ENCODE assay signal across 9 cellular contexts in the genomic region with DNA sequence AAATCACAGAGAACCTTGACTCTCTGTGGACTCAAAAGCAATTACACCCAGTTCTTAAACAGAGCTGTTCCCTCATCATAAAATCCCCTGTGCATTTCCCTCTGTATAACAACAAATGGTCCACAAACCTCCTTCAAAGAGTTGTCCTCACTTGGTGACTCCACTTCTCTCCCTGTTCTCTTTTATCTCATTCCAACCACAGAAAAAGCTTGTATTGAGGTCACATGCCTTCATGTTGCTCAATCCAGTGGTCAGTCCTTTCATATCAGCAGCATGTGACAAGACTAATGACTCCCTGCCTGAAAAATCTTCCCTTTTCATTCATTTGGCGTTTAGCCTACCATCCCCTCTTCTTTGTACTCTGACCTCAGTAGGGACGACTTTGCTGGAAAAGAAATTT.
DNase-seq lines count a peak whose midpoint lies in the region; ATAC-seq, FAIRE-seq and TF ChIP-seq lines count a peak whose summit lies in the region.
"Had no signal": no experiment of that assay in that cellular context is flagged by ENCODE, and none has a peak within 500 bp of the region (broad histone marks: within the 10 kb centered on the region; RNA-seq: fewer than 3 reads in every experiment).

No MANE protein-coding gene starts in this region.

- ATAC-seq in GM19372 (IDR thresholded peaks at IDR 0.05; ENCODE audit: low read depth, unreplicated experiment) (peak; percentile 7), HG03066 (IDR thresholded peaks at IDR 0.05; ENCODE audit: low read depth, unreplicated experiment) (peak; percentile 8), GM12878 (peak; percentile 64)
- ATAC-seq: SK-N-SH treated with all-trans-retinoic acid at 6 μM for 48 hours had no signal

- BruUV-seq in GM12878 (replicated peaks; lab: Mats Ljungman, UMichigan), result no TSS peak

- TF ChIP-seq EP300 in GM12878 (IDR thresholded peaks at IDR 0.05; ENCODE audit: borderline replicate concordance in 1 of 2, control insufficient read depth in 1 of 2, low read depth in 2 of 2, low read length in 2 of 2), result no peak; a peak in 1 of 4 replicates
- TF ChIP-seq EP300 in SK-N-SH (IDR thresholded peaks at IDR 0.05; ENCODE audit: borderline replicate concordance in 1 of 2, low read depth in 1 of 2, low read length in 1 of 2), result no peak

- DNase-seq in GM12878 (ENCODE audit: low read depth, low spot score), result peak; percentile 41
- DNase-seq in retinal pigment epithelial cell (ENCODE audit: low read depth), result peak; percentile 14
- no peak for DNase-seq in SK-N-SH
- no peak for DNase-seq in SK-N-DZ (ENCODE audit: low spot score)
- no peak for DNase-seq in COR-L47 (lab: John Stamatoyannopoulos, UW)
- DNase-seq in DMS 273 (lab: John Stamatoyannopoulos, UW; ENCODE audit: unreplicated experiment), result no peak

- H3K9ac ChIP-seq in GM12878 (ENCODE audit: control insufficient read depth, insufficient read depth, low read length), result no peak overlapping the region; the same call in 1 of the 2 replicates
- no peak overlapping the region for H3K9ac ChIP-seq in SK-N-SH

- 74% methylated on average over 2 of the region's 2 CpGs for WGBS in GM12878 (ENCODE audit: insufficient coverage, insufficient replicate concordance, low lambda C conversion rate, missing lambda C conversion rate)
- WGBS in SK-N-SH (ENCODE audit: low lambda C conversion rate), result 42% methylated on average over 2 of the region's 2 CpGs

- POLR2A ChIA-PET in GM12878 (lab: Charles Lee) (interaction anchor here (2.6 kb wide), 1 partner anchor 20 kb away, joined by 12 read pairs; no protein-coding TSS in a partner anchor), SK-N-SH (lab: Yijun Ruan, JAX) (no interaction called here)

- SMC1A ChIA-PET in GM12878 (lab: Charles Lee; ENCODE audit: uncharacterized antibody, unreplicated experiment), result interaction anchor here (0.9 to 4.0 kb wide), 9 partner anchors 20 to 786 kb away, joined by 3 to 30 read pairs (median 4); no protein-coding TSS in a partner anchor

- H3K4me2 ChIP-seq in GM12878 (ENCODE audit: control insufficient read depth, insufficient read depth), result peak overlapping the region; percentile 60
- no peak overlapping the region for H3K4me2 ChIP-seq in SK-N-SH

- no peak for TF ChIP-seq POLR2A in GM12878 (IDR thresholded peaks at IDR 0.05; ENCODE audit: low read depth, low read length)

- peaks cover 22% of the 10 kb centered on the region for H3K4me1 ChIP-seq in GM12878 (ENCODE audit: control insufficient read depth, insufficient read depth, low read length)
- no peaks in the 10 kb centered on the region for H3K4me1 ChIP-seq in SK-N-SH (ENCODE audit: control insufficient read depth in 1 of 2, insufficient read depth in 2 of 2, low read depth in 1 of 2, low read length in 1 of 2)

- RAD21 ChIA-PET in GM12878 (lab: Charles Lee; ENCODE audit: unreplicated experiment), result interaction anchor here (0.7 to 5.2 kb wide), 10 partner anchors 9 to 209 kb away, joined by 3 to 26 read pairs (median 4); no protein-coding TSS in a partner anchor

- in situ Hi-C loops in GM12878 (cut with MboI), result no loop called here

- H2AFZ ChIP-seq in GM12878 (ENCODE audit: control insufficient read depth, low read depth, low read length), result peak overlapping the region; percentile 3; the same call in 1 of the 2 replicates
- H2AFZ ChIP-seq in SK-N-SH (ENCODE audit: low read depth), result no peak overlapping the region

- intact Hi-C loops in GM12878 (cut with micrococcal nuclease; ENCODE audit: unreplicated experiment), result loop anchor here (5.0 kb wide), 1 partner anchor 45 kb away; no protein-coding TSS in a partner anchor

- H3K9me2 ChIP-seq in SK-N-SH, result no peaks in the 10 kb centered on the region

- H3K36me3 ChIP-seq in GM12878 (ENCODE audit: control insufficient read depth in 2 of 2, insufficient read depth in 2 of 2, low read length in 1 of 2) (no peaks in the 10 kb centered on the region), SK-N-SH (replicated peaks in 1 of 2; ENCODE audit: control insufficient read depth in 1 of 2, insufficient read depth in 2 of 2, low read length in 1 of 2) (no peaks in the 10 kb centered on the region)

- no peaks in the 10 kb centered on the region for H3K79me2 ChIP-seq in GM12878 (ENCODE audit: control insufficient read depth, insufficient read depth, low read length)
- H3K79me2 ChIP-seq in SK-N-SH (ENCODE audit: insufficient read depth), result no peaks in the 10 kb centered on the region

- FAIRE-seq in GM12878 (lab: Jason Lieb, UNC), result no peak

- peak overlapping the region; percentile 59 for H3K27ac ChIP-seq in GM12878 (ENCODE audit: control insufficient read depth, insufficient read depth)
- no peak overlapping the region for H3K27ac ChIP-seq in SK-N-SH (ENCODE audit: low read depth in 2 of 2, low read length in 1 of 2)

- TF ChIP-seq RAD21 in GM12878 (IDR thresholded peaks at IDR 0.05; ENCODE audit: insufficient read depth, low read depth, low read length) (no peak), SK-N-SH (IDR thresholded peaks at IDR 0.05; ENCODE audit: low read length) (no peak)

- TF ChIP-seq CTCF in GM12878 (IDR thresholded peaks at IDR 0.05 in 2 of 3, conservative IDR thresholded peaks at IDR 0.05 in 1 of 3; ENCODE audit: control insufficient read depth in 2 of 3, extremely low read depth in 1 of 3, insufficient read depth in 1 of 3, low read depth in 3 of 3, low read length in 3 of 3) (no peak), retinal pigment epithelial cell (conservative IDR thresholded peaks at IDR 0.05; ENCODE audit: low read depth, low read length) (no peak), SK-N-SH (IDR thresholded peaks at IDR 0.05) (no peak)

- H3K9me3 ChIP-seq in GM12878 (replicated peaks; ENCODE audit: control insufficient read depth, insufficient read depth, low read length) (no peaks in the 10 kb centered on the region; the same call in 2 of the 3 replicates), SK-N-SH (no peaks in the 10 kb centered on the region)

- no peaks in the 10 kb centered on the region for H3K27me3 ChIP-seq in GM12878 (replicated peaks in 1 of 2; ENCODE audit: control insufficient read depth in 2 of 2, insufficient read depth in 2 of 2, low read length in 1 of 2)
- H3K27me3 ChIP-seq in SK-N-SH (ENCODE audit: insufficient read depth), result no peaks in the 10 kb centered on the region

- no peaks in the 10 kb centered on the region for H4K20me1 ChIP-seq in GM12878 (ENCODE audit: control insufficient read depth, insufficient read depth)
- H4K20me1 ChIP-seq in SK-N-SH (ENCODE audit: insufficient read depth), result no peaks in the 10 kb centered on the region

- CTCF ChIA-PET in GM12878 (lab: Yijun Ruan, JAX) (interaction anchor here (0.8 to 2.0 kb wide), 5 partner anchors 20 to 127 kb away, joined by 3 to 6 read pairs (median 3); no protein-coding TSS in a partner anchor), SK-N-SH (lab: Yijun Ruan, JAX) (interaction anchor here (0.6 to 1.2 kb wide), 3 partner anchors 9 to 728 kb away, joined by 3 read pairs; no protein-coding TSS in a partner anchor)

- H3F3A ChIP-seq in SK-N-SH (replicated peaks; ENCODE audit: insufficient read depth), result no peaks in the 10 kb centered on the region

- H3K4me3 ChIP-seq in GM12878, result no peak overlapping the region
- H3K4me3 ChIP-seq in retinal pigment epithelial cell (ENCODE audit: low read length), result no peak overlapping the region
- no peak overlapping the region for H3K4me3 ChIP-seq in SK-N-SH (ENCODE audit: low read depth in 2 of 2, low read length in 1 of 2)

TF ChIP-seq in GM12878, 131 proteins besides CTCF, POLR2A, EP300 and RAD21 (continues in another document):
- TF ChIP-seq IRF4 (IDR thresholded peaks at IDR 0.05; ENCODE audit: low read depth, low read length) (0 out of 2 replicates have a peak, but pooled peaks have one; percentile 14), RB1 (IDR thresholded peaks at IDR 0.05; ENCODE audit: borderline replicate concordance) (no peak), RBBP5 (conservative IDR thresholded peaks at IDR 0.05) (no peak), PML (IDR thresholded peaks at IDR 0.05; ENCODE audit: low read length) (no peak), RCOR1 (conservative IDR thresholded peaks at IDR 0.05; ENCODE audit: low read depth, low read length) (no peak), LARP7 (IDR thresholded peaks at IDR 0.05) (no peak)
- TF ChIP-seq, protein P1, sequence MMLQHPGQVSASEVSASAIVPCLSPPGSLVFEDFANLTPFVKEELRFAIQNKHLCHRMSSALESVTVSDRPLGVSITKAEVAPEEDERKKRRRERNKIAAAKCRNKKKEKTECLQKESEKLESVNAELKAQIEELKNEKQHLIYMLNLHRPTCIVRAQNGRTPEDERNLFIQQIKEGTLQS (IDR thresholded peaks at IDR 0.05; ENCODE audit: borderline replicate concordance, extremely low read depth, low read depth, low read length), result no peak
- TF ChIP-seq, protein P2, sequence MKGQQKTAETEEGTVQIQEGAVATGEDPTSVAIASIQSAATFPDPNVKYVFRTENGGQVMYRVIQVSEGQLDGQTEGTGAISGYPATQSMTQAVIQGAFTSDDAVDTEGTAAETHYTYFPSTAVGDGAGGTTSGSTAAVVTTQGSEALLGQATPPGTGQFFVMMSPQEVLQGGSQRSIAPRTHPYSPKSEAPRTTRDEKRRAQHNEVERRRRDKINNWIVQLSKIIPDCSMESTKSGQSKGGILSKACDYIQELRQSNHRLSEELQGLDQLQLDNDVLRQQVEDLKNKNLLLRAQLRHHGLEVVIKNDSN (IDR thresholded peaks at IDR 0.05; ENCODE audit: borderline replicate concordance, extremely low read length, insufficient read depth, low read depth, low read length), result no peak

TF ChIP-seq in SK-N-SH, 30 proteins besides CTCF, POLR2A, EP300 and RAD21 (continues in another document):
- TF ChIP-seq RXRA (IDR thresholded peaks at IDR 0.05; ENCODE audit: borderline replicate concordance, low read depth) (no peak), NFIC (IDR thresholded peaks at IDR 0.05; ENCODE audit: borderline replicate concordance) (no peak), FOSL2 (IDR thresholded peaks at IDR 0.05; ENCODE audit: borderline replicate concordance, low read depth) (no peak), EZH2phosphoT487 (IDR thresholded peaks at IDR 0.05; ENCODE audit: borderline replicate concordance, low read depth) (no peak), FOXM1 (IDR thresholded peaks at IDR 0.05; ENCODE audit: low read depth) (no peak)
- TF ChIP-seq, protein P3, sequence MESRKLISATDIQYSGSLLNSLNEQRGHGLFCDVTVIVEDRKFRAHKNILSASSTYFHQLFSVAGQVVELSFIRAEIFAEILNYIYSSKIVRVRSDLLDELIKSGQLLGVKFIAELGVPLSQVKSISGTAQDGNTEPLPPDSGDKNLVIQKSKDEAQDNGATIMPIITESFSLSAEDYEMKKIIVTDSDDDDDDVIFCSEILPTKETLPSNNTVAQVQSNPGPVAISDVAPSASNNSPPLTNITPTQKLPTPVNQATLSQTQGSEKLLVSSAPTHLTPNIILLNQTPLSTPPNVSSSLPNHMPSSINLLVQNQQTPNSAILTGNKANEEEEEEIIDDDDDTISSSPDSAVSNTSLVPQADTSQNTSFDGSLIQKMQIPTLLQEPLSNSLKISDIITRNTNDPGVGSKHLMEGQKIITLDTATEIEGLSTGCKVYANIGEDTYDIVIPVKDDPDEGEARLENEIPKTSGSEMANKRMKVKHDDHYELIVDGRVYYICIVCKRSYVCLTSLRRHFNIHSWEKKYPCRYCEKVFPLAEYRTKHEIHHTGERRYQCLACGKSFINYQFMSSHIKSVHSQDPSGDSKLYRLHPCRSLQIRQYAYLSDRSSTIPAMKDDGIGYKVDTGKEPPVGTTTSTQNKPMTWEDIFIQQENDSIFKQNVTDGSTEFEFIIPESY (IDR thresholded peaks at IDR 0.05; ENCODE audit: borderline replicate concordance, low read depth), result no peak

Comparison
In these comparisons a context has a peak if more than half of its experiments do, and no peak if none do; other contexts are left out.
1. ATAC-seq: peak in every context shown above with its lines; median percentile 64 in GM12878; 8 in HG03066; 7 in GM19372.
2. DNase-seq: peak in GM12878 (single experiment) and retinal pigment epithelial cell (single experiment); none in SK-N-SH (single experiment), SK-N-DZ (single experiment), COR-L47 (single experiment) and DMS 273 (single experiment).